Comparison of ENCODE assay signal across 9 cellular contexts in the genomic region with DNA sequence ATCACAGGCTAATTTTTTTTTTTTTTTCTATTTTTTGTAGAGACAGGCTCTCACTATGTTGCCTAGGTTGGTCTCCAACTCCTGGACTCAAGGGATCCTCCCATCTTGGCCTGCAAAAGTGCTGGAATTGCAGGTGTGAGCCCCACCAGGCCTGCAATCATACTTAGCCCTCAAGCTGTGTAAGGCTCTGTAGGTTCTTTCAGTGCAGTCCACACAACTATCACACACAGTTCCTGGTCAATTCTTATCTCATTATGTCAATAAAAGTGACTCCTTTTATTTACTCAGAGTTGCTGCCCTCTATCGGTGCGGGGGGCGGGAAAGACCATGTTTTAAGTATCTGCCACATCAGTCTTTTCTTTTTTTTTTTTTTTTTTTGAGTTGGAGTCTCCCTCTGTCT. TPM values are rescaled to one million over a fixed set of nuclear protein-coding genes. Genes with fewer than 3 reads are reported as not detected.
A peak's percentile ranks its signal among the peaks of the same experiment; 100 is the strongest.
DNase-seq lines count a peak whose midpoint lies in the region; ATAC-seq and TF ChIP-seq lines count a peak whose summit lies in the region.
"Had no signal": no experiment of that assay in that cellular context is flagged by ENCODE, and none has a peak within 500 bp of the region (broad histone marks: within the 10 kb centered on the region; RNA-seq: fewer than 3 reads in every experiment).

No MANE protein-coding gene starts in this region.

- H3K4me1 Mint-ChIP-seq in effector memory CD8-positive, alpha-beta T cell (ENCODE audit: low read depth in 2 of 2) = no peaks in the 10 kb centered on the region
- H3K4me1 Mint-ChIP-seq: memory B cell had no signal

- peak; percentile 30; the same call in 1 of the 2 replicates for TF ChIP-seq RAD21 in SK-N-SH (IDR thresholded peaks at IDR 0.05; ENCODE audit: low read length)

- TF ChIP-seq CTCF in C4-2B (conservative IDR thresholded peaks at IDR 0.05) = peak; percentile 61
- peak; percentile 59 for TF ChIP-seq CTCF in SK-N-SH (IDR thresholded peaks at IDR 0.05)
- TF ChIP-seq CTCF in hepatocyte (IDR thresholded peaks at IDR 0.05; ENCODE audit: poor library complexity) = peak; percentile 48
- no peak for TF ChIP-seq CTCF in omental fat pad (IDR thresholded peaks at IDR 0.05)

- POLR2A ChIA-PET in HEK293T (lab: Yijun Ruan, JAX) (interaction anchor here (1.5 kb wide), 1 partner anchor 64 kb away, joined by 4 read pairs; no protein-coding TSS in a partner anchor), SK-N-SH (lab: Yijun Ruan, JAX) (no interaction called here)

- H4K20me1 ChIP-seq in SK-N-SH (ENCODE audit: insufficient read depth) (no peaks in the 10 kb centered on the region), hepatocyte (ENCODE audit: insufficient read depth, poor library complexity, severe bottlenecking) (no peaks in the 10 kb centered on the region)

- peaks cover 3% of the 10 kb centered on the region for H3K36me3 Mint-ChIP-seq in effector memory CD8-positive, alpha-beta T cell (ENCODE audit: insufficient read depth)
- H3K36me3 Mint-ChIP-seq: memory B cell had no signal

- DNase-seq in HEK293T (ENCODE audit: extremely low spot score) (peak; percentile 63), SK-N-SH (peak; percentile 28), hepatocyte (ENCODE audit: low spot score) (peak; percentile 82), inferior parietal cortex (ENCODE audit: extremely low spot score) (no peak), omental fat pad (ENCODE audit: low spot score) (no peak)
- no peak for DNase-seq in effector memory CD8-positive, alpha-beta T cell

- no peak overlapping the region for H3K9ac ChIP-seq in SK-N-SH

- ATAC-seq in GM21576 (IDR thresholded peaks at IDR 0.05; ENCODE audit: unreplicated experiment) (no peak), omental fat pad (ENCODE audit: low FRiP score) (no peak)
- no peak for ATAC-seq in effector memory CD8-positive, alpha-beta T cell (replicated peaks)

- CTCF ChIA-PET in HEK293T (lab: Yijun Ruan, JAX) (interaction anchor here (0.6 to 1.3 kb wide), 8 partner anchors 12 to 192 kb away, joined by 3 to 7 read pairs (median 4); no protein-coding TSS in a partner anchor), SK-N-SH (lab: Yijun Ruan, JAX) (interaction anchor here (0.7 kb wide), 1 partner anchor 19 kb away, joined by 3 read pairs; no protein-coding TSS in a partner anchor)

- H3K4me1 ChIP-seq in SK-N-SH (ENCODE audit: control insufficient read depth in 1 of 2, insufficient read depth in 2 of 2, low read depth in 1 of 2, low read length in 1 of 2) = no peaks in the 10 kb centered on the region; a peak in 1 of 4 replicates
- H3K4me1 ChIP-seq in hepatocyte (ENCODE audit: insufficient read depth) = peaks cover 11% of the 10 kb centered on the region

- H3K4me3 ChIP-seq in SK-N-SH (ENCODE audit: low read depth in 2 of 2, low read length in 1 of 2) (no peak overlapping the region), hepatocyte (no peak overlapping the region)

- no peaks in the 10 kb centered on the region for H3K36me3 ChIP-seq in SK-N-SH (replicated peaks in 1 of 2; ENCODE audit: control insufficient read depth in 1 of 2, insufficient read depth in 2 of 2, low read length in 1 of 2)
- no peaks in the 10 kb centered on the region for H3K36me3 ChIP-seq in hepatocyte (replicated peaks; ENCODE audit: insufficient read depth, low read depth)

- no peaks in the 10 kb centered on the region for H3K9me2 ChIP-seq in SK-N-SH
- no peaks in the 10 kb centered on the region for H3K9me2 ChIP-seq in hepatocyte (replicated peaks; ENCODE audit: insufficient read depth)

- H3K4me3 Mint-ChIP-seq in effector memory CD8-positive, alpha-beta T cell = no peak overlapping the region
- H3K4me3 Mint-ChIP-seq: memory B cell had no signal

- H3K9me3 ChIP-seq in SK-N-SH (no peaks in the 10 kb centered on the region), hepatocyte (ENCODE audit: low read depth) (no peaks in the 10 kb centered on the region)

- H3K27me3 ChIP-seq in SK-N-SH (ENCODE audit: insufficient read depth) (no peaks in the 10 kb centered on the region), hepatocyte (no peaks in the 10 kb centered on the region)

- peak overlapping the region; percentile 53 for H3K27ac ChIP-seq in C4-2B
- H3K27ac ChIP-seq in SK-N-SH (ENCODE audit: low read depth in 2 of 2, low read length in 1 of 2) = no peak overlapping the region
- peak overlapping the region; percentile 73 for H3K27ac ChIP-seq in hepatocyte

- H3K9me3 Mint-ChIP-seq in effector memory CD8-positive, alpha-beta T cell = no peaks in the 10 kb centered on the region
- H3K9me3 Mint-ChIP-seq: memory B cell had no signal

- no peaks in the 10 kb centered on the region for H3K79me2 ChIP-seq in SK-N-SH (ENCODE audit: insufficient read depth)
- no peaks in the 10 kb centered on the region for H3K79me2 ChIP-seq in hepatocyte

- H3K4me2 ChIP-seq in SK-N-SH (no peak overlapping the region), hepatocyte (no peak overlapping the region)

- peak overlapping the region in 1 of 2 donors; percentile 57 for H3K27ac Mint-ChIP-seq in effector memory CD8-positive, alpha-beta T cell
- H3K27ac Mint-ChIP-seq: memory B cell had no signal

- TF ChIP-seq EP300 in SK-N-SH (IDR thresholded peaks at IDR 0.05; ENCODE audit: borderline replicate concordance in 1 of 2, low read depth in 1 of 2, low read length in 1 of 2) = no peak

- H3K27me3 Mint-ChIP-seq in effector memory CD8-positive, alpha-beta T cell = no peaks in the 10 kb centered on the region

- H3F3A ChIP-seq in SK-N-SH (replicated peaks; ENCODE audit: insufficient read depth) = no peaks in the 10 kb centered on the region

- WGBS in SK-N-SH (ENCODE audit: low lambda C conversion rate) = 5% methylated on average over 3 of the region's 3 CpGs
- 16% methylated on average over 3 of the region's 3 CpGs for whole genome bisulfite sequencing in hepatocyte (ENCODE audit: low lambda C conversion rate, missing lambda C conversion rate)

- H2AFZ ChIP-seq in SK-N-SH (ENCODE audit: low read depth) (no peak overlapping the region), hepatocyte (no peak overlapping the region)

TF ChIP-seq in HEK293T, 16 proteins besides CTCF, POLR2A, EP300 and RAD21:
- TF ChIP-seq CTBP1 (IDR thresholded peaks at IDR 0.05; ENCODE audit: borderline replicate concordance) = 0 out of 2 replicates have a peak, but pooled peaks have one; percentile 4
- no peak for TF ChIP-seq NFRKB (IDR thresholded peaks at IDR 0.05)
- TF ChIP-seq ZNF384 (IDR thresholded peaks at IDR 0.05) = peak; percentile 94

TF ChIP-seq in SK-N-SH, 30 proteins besides CTCF, POLR2A, EP300 and RAD21:
- TF ChIP-seq SMC3 (IDR thresholded peaks at IDR 0.05; ENCODE audit: low read depth, low read length) (peak; percentile 17; the same call in 1 of the 2 replicates), SIN3A (IDR thresholded peaks at IDR 0.05; ENCODE audit: borderline replicate concordance, low read depth, low read length) (no peak)

RNA-seq across cellular contexts. Expression of a gene that starts 29.0 kb away (rescaled TPM):
- polyA plus RNA-seq in SK-N-SH (2012; rRNA removed) = 26.6 and 35.7 TPM in 2 replicates
- polyA plus RNA-seq in SK-N-SH (2012; cell fraction: cytosol; rRNA removed) = 21.0 and 23.1 TPM in 2 replicates
- polyA plus RNA-seq in SK-N-SH (2012; cell fraction: nucleus; rRNA removed) = 33.8 and 71.9 TPM in 2 replicates
- 76.3 and 98.2 TPM in 2 replicates for total RNA-seq in hepatocyte
- 65.3 and 111 TPM in 2 replicates for polyA plus RNA-seq in hepatocyte
- 100 to 1,000 TPM in 3 of 4 donors, 10 to 100 TPM in 1; 72.5 to 156 (median 135) TPM for total RNA-seq in omental fat pad

RNA-seq across cellular contexts. Expression of a gene that starts 34.3 kb away (rescaled TPM):
- 0.37 and 0.39 TPM in 2 replicates for polyA plus RNA-seq in SK-N-SH (2012; rRNA removed)
- polyA plus RNA-seq in SK-N-SH (2012; cell fraction: cytosol; rRNA removed) = 0.18 and 0.28 TPM in 2 replicates
- 0.80 and 1.3 TPM in 2 replicates for polyA plus RNA-seq in SK-N-SH (2012; cell fraction: nucleus; rRNA removed)
- total RNA-seq in hepatocyte = 6.1 TPM in 2 replicates
- polyA plus RNA-seq in hepatocyte = 6.6 and 10.3 TPM in 2 replicates
- total RNA-seq in omental fat pad = not detected

Comparison
In these comparisons a context has a peak if more than half of its experiments do, and no peak if none do; other contexts are left out.
1. H3K27ac ChIP-seq: peak in C4-2B (single experiment) and hepatocyte (single experiment); none in SK-N-SH (0 of 2).
2. CTCF ChIP-seq: peak in C4-2B (single experiment), SK-N-SH (single experiment) and hepatocyte (single experiment); none in omental fat pad (0 of 3).
3. DNase-seq: peak in HEK293T (single experiment), SK-N-SH (single experiment) and hepatocyte (single experiment); none in inferior parietal cortex (single experiment), effector memory CD8-positive, alpha-beta T cell (0 of 3) and omental fat pad (single experiment).